Comparison of ENCODE assay signal across 9 cellular contexts in the genomic region with DNA sequence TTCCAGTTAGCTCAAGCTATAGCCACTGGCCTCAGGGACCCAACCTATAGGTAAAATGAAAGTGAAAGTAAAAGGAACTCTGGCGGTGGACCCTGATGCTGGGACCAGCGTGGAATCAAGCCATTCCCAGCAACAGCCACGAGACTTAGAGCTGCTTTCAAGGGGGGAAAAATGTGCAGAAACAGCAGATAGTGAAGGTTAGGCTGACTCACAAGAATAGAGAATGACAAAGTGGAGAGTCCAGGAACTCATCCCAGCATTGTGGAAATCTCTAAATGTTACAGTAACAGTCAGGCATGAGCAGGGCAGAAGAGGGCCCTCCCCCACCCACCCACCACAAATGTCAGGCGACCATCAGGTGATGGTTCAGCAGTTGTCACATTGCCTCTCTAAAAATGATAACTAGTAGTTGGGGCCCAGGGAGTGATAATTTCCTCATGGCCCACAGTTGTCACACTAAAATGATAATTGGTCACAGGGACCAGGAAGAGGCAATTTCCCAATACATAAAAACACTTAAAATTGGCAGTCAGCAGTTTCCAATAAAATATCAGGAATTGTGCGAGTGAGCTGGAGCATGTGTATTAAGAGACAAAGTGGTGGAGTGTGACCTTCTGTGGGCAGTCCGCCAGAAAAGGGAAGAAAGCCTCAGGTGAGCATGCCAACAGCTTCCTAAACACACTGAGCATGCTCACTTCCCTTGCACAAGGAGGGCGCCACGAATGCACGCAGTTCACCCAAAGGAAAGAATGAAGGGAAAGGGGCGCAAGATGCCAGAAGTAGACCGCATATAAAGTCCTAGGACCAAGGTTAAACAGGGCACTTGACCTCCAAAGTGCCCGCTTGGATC.
DNase-seq lines count a peak whose midpoint lies in the region; ATAC-seq and TF ChIP-seq lines count a peak whose summit lies in the region.
"Had no signal": no experiment of that assay in that cellular context is flagged by ENCODE, and none has a peak within 500 bp of the region (broad histone marks: within the 10 kb centered on the region; RNA-seq: fewer than 3 reads in every experiment).

No MANE protein-coding gene starts in this region.

- H3K9ac ChIP-seq in Loucy (ENCODE audit: low read depth, low read length, poor library complexity, severe bottlenecking) = no peak overlapping the region

- DNase-seq in NCI-H2107 treated with DMSO at 0.1 percent for 48 hours (lab: John Stamatoyannopoulos, UW; ENCODE audit: unreplicated experiment) = peak; percentile 39
- DNase-seq in NCI-H2107 (lab: John Stamatoyannopoulos, UW) = no peak
- DNase-seq in activated naive CD8-positive, alpha-beta T cell treated with anti-CD3 and anti-CD28 coated beads for 36 hours = no peak
- DNase-seq in lower lobe of right lung = no peak
- DNase-seq in progenitor cell of endocrine pancreas (ENCODE audit: low spot score, unreplicated experiment) = no peak

- H3K27ac Mint-ChIP-seq in activated naive CD8-positive, alpha-beta T cell treated with anti-CD3 and anti-CD28 coated beads for 36 hours = no peak overlapping the region
- no peak overlapping the region for H3K27ac Mint-ChIP-seq in progenitor cell of endocrine pancreas

- no peaks in the 10 kb centered on the region for H3K27me3 Mint-ChIP-seq in activated naive CD8-positive, alpha-beta T cell treated with anti-CD3 and anti-CD28 coated beads for 36 hours
- no peaks in the 10 kb centered on the region for H3K27me3 Mint-ChIP-seq in progenitor cell of endocrine pancreas

- H3K9me3 Mint-ChIP-seq in activated naive CD8-positive, alpha-beta T cell treated with anti-CD3 and anti-CD28 coated beads for 36 hours = no peaks in the 10 kb centered on the region
- peaks cover 3% of the 10 kb centered on the region for H3K9me3 Mint-ChIP-seq in progenitor cell of endocrine pancreas (ENCODE audit: low read depth)

- H3K4me3 ChIP-seq in Loucy (ENCODE audit: low read length, poor library complexity, severe bottlenecking) = peak overlapping the region; percentile 47
- peak overlapping the region; percentile 25 for H3K4me3 ChIP-seq in lower lobe of right lung
- H3K4me3 ChIP-seq: BLaER1 treated with 17β-estradiol and CSF1 and Interleukin-3, amounts not matched to agents 10 nM and 100 nM had no signal

- H3K9me3 ChIP-seq in Loucy (ENCODE audit: insufficient read depth, low read depth, low read length) (no peaks in the 10 kb centered on the region), lower lobe of right lung (no peaks in the 10 kb centered on the region)
- H3K9me3 ChIP-seq: BLaER1 treated with 17β-estradiol and CSF1 and Interleukin-3, amounts not matched to agents 10 nM and 100 nM had no signal

- peak overlapping the region; percentile 59 for H3K4me3 Mint-ChIP-seq in activated naive CD8-positive, alpha-beta T cell treated with anti-CD3 and anti-CD28 coated beads for 36 hours
- H3K4me3 Mint-ChIP-seq in progenitor cell of endocrine pancreas (ENCODE audit: low read depth) = no peak overlapping the region

- H3K36me3 Mint-ChIP-seq in activated naive CD8-positive, alpha-beta T cell treated with anti-CD3 and anti-CD28 coated beads for 36 hours = no peaks in the 10 kb centered on the region
- no peaks in the 10 kb centered on the region for H3K36me3 Mint-ChIP-seq in progenitor cell of endocrine pancreas (ENCODE audit: insufficient read depth)

- intact Hi-C loops in lower lobe of right lung (cut with DNase I) = no loop called here

- H3K27ac ChIP-seq in lower lobe of right lung = no peak overlapping the region

- TF ChIP-seq CTCF in Loucy (conservative IDR thresholded peaks at IDR 0.05; ENCODE audit: low read length) (no peak), lower lobe of right lung (IDR thresholded peaks at IDR 0.05) (no peak), progenitor cell of endocrine pancreas (IDR thresholded peaks at IDR 0.05; ENCODE audit: unreplicated experiment) (no peak)

- ATAC-seq in lower lobe of right lung (peak in 1 of 2 donors; percentile 36), HG03520 (IDR thresholded peaks at IDR 0.05; ENCODE audit: unreplicated experiment) (no peak), HG02870 (IDR thresholded peaks at IDR 0.05; ENCODE audit: unreplicated experiment) (no peak)

- H4K20me1 ChIP-seq in Loucy (ENCODE audit: insufficient read depth, low read length, poor library complexity, severe bottlenecking) = no peaks in the 10 kb centered on the region
- H4K20me1 ChIP-seq: BLaER1 treated with 17β-estradiol and CSF1 and Interleukin-3, amounts not matched to agents 10 nM and 100 nM had no signal

- H3F3A ChIP-seq in Loucy (ENCODE audit: low read depth) = no peaks in the 10 kb centered on the region

- no peaks in the 10 kb centered on the region for H3K79me2 ChIP-seq in Loucy (ENCODE audit: insufficient read depth, low read length)

- H3K36me3 ChIP-seq in Loucy (ENCODE audit: insufficient read depth, low read length) (no peaks in the 10 kb centered on the region), lower lobe of right lung (no peaks in the 10 kb centered on the region)
- H3K36me3 ChIP-seq: BLaER1 treated with 17β-estradiol and CSF1 and Interleukin-3, amounts not matched to agents 10 nM and 100 nM had no signal

- H3K4me1 Mint-ChIP-seq in activated naive CD8-positive, alpha-beta T cell treated with anti-CD3 and anti-CD28 coated beads for 36 hours = peaks cover 17% of the 10 kb centered on the region
- H3K4me1 Mint-ChIP-seq in progenitor cell of endocrine pancreas (ENCODE audit: low read depth) = no peaks in the 10 kb centered on the region

- peak overlapping the region; percentile 64 for H3K4me2 ChIP-seq in Loucy (ENCODE audit: low read depth, low read length, poor library complexity, severe bottlenecking)

- no peaks in the 10 kb centered on the region for H3K9me2 ChIP-seq in Loucy (replicated peaks; ENCODE audit: low read depth, low read length)

- H2AFZ ChIP-seq in Loucy (ENCODE audit: low read length) = peak overlapping the region; percentile 97

- no peaks in the 10 kb centered on the region for H3K27me3 ChIP-seq in Loucy (ENCODE audit: insufficient read depth, low read length, poor library complexity, severe bottlenecking)
- H3K27me3 ChIP-seq in lower lobe of right lung (ENCODE audit: low read depth) = no peaks in the 10 kb centered on the region
- H3K27me3 ChIP-seq: BLaER1 treated with 17β-estradiol and CSF1 and Interleukin-3, amounts not matched to agents 10 nM and 100 nM had no signal

- peaks cover 6% of the 10 kb centered on the region for H3K4me1 ChIP-seq in Loucy (ENCODE audit: insufficient read depth, low read length, poor library complexity, severe bottlenecking)
- peaks cover 4% of the 10 kb centered on the region for H3K4me1 ChIP-seq in lower lobe of right lung
